Comparison of ENCODE assay signal across 11 cellular contexts in the genomic region with DNA sequence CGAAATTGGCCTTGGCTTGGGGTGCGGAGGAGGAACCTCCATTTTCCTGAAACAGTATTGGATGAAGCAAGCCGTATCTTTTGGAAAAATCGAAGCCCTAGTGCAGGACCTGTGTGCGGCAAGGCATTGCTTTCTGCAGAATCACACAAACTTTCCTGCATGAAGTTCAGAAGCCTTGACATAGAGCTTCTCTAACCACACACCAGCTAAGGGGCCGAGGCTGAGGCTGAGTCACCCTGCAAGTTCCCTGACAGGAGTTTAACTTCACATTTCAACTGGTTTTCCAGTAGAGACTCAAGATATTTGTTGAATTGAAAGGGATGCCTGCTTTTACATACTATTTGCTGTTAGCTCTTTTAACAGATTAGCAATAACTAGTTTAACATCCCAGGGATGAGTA.
DNase-seq lines count a peak whose midpoint lies in the region; ATAC-seq and TF ChIP-seq lines count a peak whose summit lies in the region.
"Had no signal": no experiment of that assay in that cellular context is flagged by ENCODE, and none has a peak within 500 bp of the region (broad histone marks: within the 10 kb centered on the region; RNA-seq: fewer than 3 reads in every experiment).

No MANE protein-coding gene starts in this region.

- H3K27ac Mint-ChIP-seq in type B pancreatic cell: no peak overlapping the region

- H2BK15ac ChIP-seq in neuronal stem cell (ENCODE audit: low read length): no peak overlapping the region

- ATAC-seq in GM21515 (IDR thresholded peaks at IDR 0.05; ENCODE audit: unreplicated experiment): no peak
- ATAC-seq: esophagus mucosa had no signal

- H3K4me3 Mint-ChIP-seq in type B pancreatic cell: no peak overlapping the region

- no peak overlapping the region for H3K4me2 ChIP-seq in neuronal stem cell (ENCODE audit: insufficient read depth, low read length, poor library complexity, severe bottlenecking)
- H3K4me2 ChIP-seq: SK-N-SH had no signal

- H3K36me3 Mint-ChIP-seq in type B pancreatic cell: peaks cover 34% of the 10 kb centered on the region

- H3K27me3 ChIP-seq in neuronal stem cell (ENCODE audit: control insufficient read depth in 3 of 3, insufficient read depth in 3 of 3, low read depth in 1 of 3, low read length in 3 of 3): no peaks in the 10 kb centered on the region
- H3K27me3 ChIP-seq: tibial artery had no signal

- H3K27ac ChIP-seq in neuronal stem cell (replicated peaks; ENCODE audit: low read length): no peak overlapping the region
- H3K27ac ChIP-seq: tibial artery had no signal

- no peak overlapping the region for H3K9ac ChIP-seq in neuronal stem cell (ENCODE audit: low read depth, low read length, poor library complexity)
- H3K9ac ChIP-seq: SK-N-SH had no signal

- DNase-seq in OCI-M1 (lab: John Stamatoyannopoulos, UW) (peak; percentile 66), activated T-cell treated with anti-CD3 and anti-CD28 coated beads for 24 hours (ENCODE audit: low read depth) (peak; percentile 49), fibroblast of mammary gland (ENCODE audit: low read depth) (peak; percentile 30), type B pancreatic cell (ENCODE audit: extremely low spot score, unreplicated experiment) (no peak), SW480 (ENCODE audit: low spot score) (no peak), neuronal stem cell (ENCODE audit: low spot score) (no peak)
- peak; percentile 26 to 36 for DNase-seq in stimulated activated CD8-positive, alpha-beta memory T cell treated with anti-CD3 and anti-CD28 coated beads, Interleukin-15, amount 100 ng/mL, for 4 hours (ENCODE audit: low read depth in 2 of 2)
- DNase-seq: SK-N-SH, tibial artery had no signal

- peaks cover 0 to 26% of the 10 kb centered on the region in 2 donors for H3K9me3 ChIP-seq in neuronal stem cell (replicated peaks in 1 of 2; ENCODE audit: control insufficient read depth in 2 of 2, insufficient read depth in 1 of 2, low read depth in 1 of 2, low read length in 2 of 2)
- H3K9me3 ChIP-seq: SK-N-SH, tibial artery had no signal

- no peak overlapping the region for H4K8ac ChIP-seq in neuronal stem cell (ENCODE audit: low read depth, low read length)

- no peak overlapping the region for H2AFZ ChIP-seq in neuronal stem cell (ENCODE audit: low read length)

- H4K91ac ChIP-seq in neuronal stem cell (ENCODE audit: low read depth, low read length, poor library complexity): no peak overlapping the region

- H3K4me1 Mint-ChIP-seq in type B pancreatic cell (ENCODE audit: unreplicated experiment): peaks cover 5% of the 10 kb centered on the region

- no CpG with 5 or more reads among the region's 6 CpGs for WGBS in neuronal stem cell (ENCODE audit: extremely low coverage in 2 of 2, insufficient read length in 2 of 2, insufficient replicate concordance in 1 of 2), 2 donors

- H3K18ac ChIP-seq in neuronal stem cell (ENCODE audit: low read length): no peak overlapping the region

- no peak overlapping the region for H3K23ac ChIP-seq in neuronal stem cell (ENCODE audit: low read depth, low read length, poor library complexity)

- H3K4ac ChIP-seq in neuronal stem cell (ENCODE audit: low read length): no peak overlapping the region

- H2BK5ac ChIP-seq in neuronal stem cell (ENCODE audit: low read length): no peak overlapping the region

- H3K4me3 ChIP-seq in fibroblast of mammary gland (ENCODE audit: control insufficient read depth, low read depth, low read length) (no peak overlapping the region), neuronal stem cell (ENCODE audit: low read length in 2 of 2) (no peak overlapping the region)
- H3K4me3 ChIP-seq: tibial artery had no signal

- no peak overlapping the region for H2BK12ac ChIP-seq in neuronal stem cell (ENCODE audit: low read length)

- no peak overlapping the region for H2BK120ac ChIP-seq in neuronal stem cell (ENCODE audit: low read depth, low read length)

- H2AK5ac ChIP-seq in neuronal stem cell (ENCODE audit: low read depth, low read length): no peak overlapping the region

- peaks cover 7% of the 10 kb centered on the region for H3K9me3 Mint-ChIP-seq in type B pancreatic cell

- H3K4me1 ChIP-seq in neuronal stem cell (ENCODE audit: control insufficient read depth in 2 of 2, insufficient read depth in 1 of 2, low read depth in 1 of 2, low read length in 2 of 2): peaks cover 0 to 4% of the 10 kb centered on the region in 2 donors

- TF ChIP-seq CTCF in fibroblast of mammary gland (conservative IDR thresholded peaks at IDR 0.05; ENCODE audit: control insufficient read depth, insufficient read depth, low read depth, low read length) (no peak), type B pancreatic cell (conservative IDR thresholded peaks at IDR 0.05) (no peak)

- peaks cover 2 to 62% of the 10 kb centered on the region in 2 donors for H3K36me3 ChIP-seq in neuronal stem cell (replicated peaks in 1 of 2; ENCODE audit: control insufficient read depth in 2 of 2, insufficient read depth in 2 of 2, low read length in 2 of 2)

- H3K14ac ChIP-seq in neuronal stem cell (ENCODE audit: low read length): no peak overlapping the region

- no peaks in the 10 kb centered on the region for H3K27me3 Mint-ChIP-seq in type B pancreatic cell

- peaks cover 8% of the 10 kb centered on the region for H3K79me1 ChIP-seq in neuronal stem cell (ENCODE audit: low read depth, low read length)

Comparison
In these comparisons a context has a peak if more than half of its experiments do, and no peak if none do; other contexts are left out.
1. DNase-seq: peak in OCI-M1 (single experiment), activated T-cell treated with anti-CD3 and anti-CD28 coated beads for 24 hours (single experiment), fibroblast of mammary gland (single experiment) and stimulated activated CD8-positive, alpha-beta memory T cell treated with anti-CD3 and anti-CD28 coated beads, Interleukin-15, amount 100 ng/mL, for 4 hours (2 of 2); none in type B pancreatic cell (single experiment), SW480 (single experiment) and neuronal stem cell (single experiment).